In the genomic region with DNA sequence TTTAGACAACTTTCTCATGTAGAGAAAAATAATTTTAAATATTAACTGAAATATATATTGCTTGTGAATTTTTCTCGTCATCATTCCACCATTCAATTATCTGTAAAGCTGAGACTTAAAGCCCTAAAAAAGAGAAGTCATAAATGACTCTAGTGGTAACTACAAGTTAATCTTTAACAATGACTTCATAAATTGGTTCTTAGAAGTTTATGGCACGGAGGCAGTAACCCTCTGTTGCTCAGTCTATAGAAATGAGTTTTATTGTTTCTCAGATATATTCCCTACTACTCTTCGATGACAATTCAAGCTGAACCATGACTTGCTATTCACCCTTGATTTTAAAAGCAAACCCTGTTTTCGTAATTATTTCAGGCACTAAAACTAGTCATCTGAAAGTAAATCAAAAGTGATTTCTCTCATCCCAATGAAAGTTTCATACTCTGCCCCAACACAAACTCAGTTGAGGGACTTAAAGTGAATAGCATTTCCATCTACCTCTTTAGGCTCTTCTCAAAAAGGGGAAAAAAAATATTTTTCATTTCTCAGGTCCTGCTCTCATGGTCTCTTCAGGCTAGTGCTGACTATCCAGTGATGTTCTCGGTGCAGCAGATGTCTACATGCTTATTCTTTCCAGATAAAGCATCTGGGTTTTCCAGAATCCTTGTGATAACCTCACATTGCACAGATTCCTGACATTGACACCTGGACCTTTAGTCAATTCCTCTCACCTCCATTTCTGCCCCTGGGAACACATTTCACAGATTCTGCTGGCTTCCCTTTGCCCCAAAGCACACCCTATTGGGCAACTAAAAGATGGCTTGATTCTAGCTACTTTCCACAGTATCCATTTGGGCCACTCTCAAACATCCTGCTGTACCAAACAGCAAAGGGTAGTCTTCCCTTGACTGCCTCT, we compare ENCODE assay signal across 17 cellular contexts.
A peak's percentile ranks its signal among the peaks of the same experiment; 100 is the strongest.
DNase-seq lines count a peak whose midpoint lies in the region; ATAC-seq, FAIRE-seq and TF ChIP-seq lines count a peak whose summit lies in the region.
"Had no signal": no experiment of that assay in that cellular context is flagged by ENCODE, and none has a peak within 500 bp of the region (broad histone marks: within the 10 kb centered on the region; RNA-seq: fewer than 3 reads in every experiment).

No MANE protein-coding gene starts in this region.

- BruUV-seq in GM12878 (replicated peaks; lab: Mats Ljungman, UMichigan), result no TSS peak

- peaks cover 0 to 8% (median 5%) of the 10 kb centered on the region in 7 donors for H3K9me3 Mint-ChIP-seq in CD14-positive monocyte

- no peak overlapping the region for H3K4me3 ChIP-seq in GM12878
- H3K4me3 ChIP-seq in H7 (ENCODE audit: insufficient read depth, low read depth, low read length), result no peak overlapping the region

- no peaks in the 10 kb centered on the region for H3K4me1 Mint-ChIP-seq in CD14-positive monocyte
- H3K4me1 Mint-ChIP-seq: central memory CD8-positive, alpha-beta T cell had no signal

- H3K27me3 ChIP-seq in GM12878 (replicated peaks in 1 of 2; ENCODE audit: control insufficient read depth in 2 of 2, insufficient read depth in 2 of 2, low read length in 1 of 2) (no peaks in the 10 kb centered on the region), H7 (ENCODE audit: control insufficient read depth, insufficient read depth, low read length) (no peaks in the 10 kb centered on the region)

- WGBS in GM12878 (ENCODE audit: insufficient coverage, insufficient replicate concordance, low lambda C conversion rate, missing lambda C conversion rate), result 10% methylated on average over 5 of the region's 5 CpGs

- in situ Hi-C loops in GM12878 (cut with MboI), result no loop called here

- CTCF ChIA-PET in GM12878 (lab: Yijun Ruan, JAX), result interaction anchor here (0.8 kb wide), 1 partner anchor 119 kb away, joined by 5 read pairs; no protein-coding TSS in a partner anchor

- SMC1A ChIA-PET in GM12878 (lab: Charles Lee; ENCODE audit: uncharacterized antibody, unreplicated experiment), result interaction anchor here (0.9 to 3.8 kb wide), 10 partner anchors 9 to 900 kb away, joined by 3 to 29 read pairs (median 3); no protein-coding TSS in a partner anchor

- FAIRE-seq in GM12878 (lab: Jason Lieb, UNC), result no peak
- FAIRE-seq: HTR-8/SVneo had no signal

- no peak overlapping the region for H3K9ac ChIP-seq in GM12878 (ENCODE audit: control insufficient read depth, insufficient read depth, low read length)

- H3K27ac Mint-ChIP-seq in CD14-positive monocyte, result no peak overlapping the region
- H3K27ac Mint-ChIP-seq: activated naive CD4-positive, alpha-beta T cell treated with anti-CD3 and anti-CD28 coated beads, Interleukin-2, amount 50 U/mL, for 72 hours had no signal

- peak; percentile 34 to 48; a peak in 2 of 4 replicates for TF ChIP-seq EP300 in GM12878 (IDR thresholded peaks at IDR 0.05; ENCODE audit: borderline replicate concordance in 1 of 2, control insufficient read depth in 1 of 2, low read depth in 2 of 2, low read length in 2 of 2)

- POLR2A ChIA-PET in GM12878 (lab: Charles Lee), result interaction anchor here (1.3 kb wide), 1 partner anchor 26 kb away, joined by 3 read pairs; no protein-coding TSS in a partner anchor

- TF ChIP-seq RAD21 in GM12878 (IDR thresholded peaks at IDR 0.05; ENCODE audit: insufficient read depth, low read depth, low read length), result no peak

- no peak overlapping the region for H3K4me3 Mint-ChIP-seq in CD14-positive monocyte
- H3K4me3 Mint-ChIP-seq: central memory CD8-positive, alpha-beta T cell had no signal

- H3K4me2 ChIP-seq in GM12878 (ENCODE audit: control insufficient read depth, insufficient read depth), result no peak overlapping the region

- H3K9me3 ChIP-seq in GM12878 (replicated peaks; ENCODE audit: control insufficient read depth, insufficient read depth, low read length), result no peaks in the 10 kb centered on the region; the same call in 2 of the 3 replicates

- RAD21 ChIA-PET in GM12878 (lab: Charles Lee; ENCODE audit: unreplicated experiment), result interaction anchor here (1.3 to 1.5 kb wide), 2 partner anchors 23 to 119 kb away, joined by 3 to 5 read pairs; no protein-coding TSS in a partner anchor

- intact Hi-C loops in GM12878 (cut with micrococcal nuclease; ENCODE audit: unreplicated experiment) (loop anchor here (5.0 kb wide), 1 partner anchor 117 kb away; no protein-coding TSS in a partner anchor), CD14-positive monocyte (cut with micrococcal nuclease) (no loop called here)

- no peak for TF ChIP-seq CTCF in GM12878 (IDR thresholded peaks at IDR 0.05 in 2 of 3, conservative IDR thresholded peaks at IDR 0.05 in 1 of 3; ENCODE audit: control insufficient read depth in 2 of 3, extremely low read depth in 1 of 3, insufficient read depth in 1 of 3, low read depth in 3 of 3, low read length in 3 of 3)
- TF ChIP-seq CTCF in CD14-positive monocyte (IDR thresholded peaks at IDR 0.05), result no peak

- no peaks in the 10 kb centered on the region for H3K4me1 ChIP-seq in GM12878 (ENCODE audit: control insufficient read depth, insufficient read depth, low read length)

- DNase-seq in GM12878 (ENCODE audit: low read depth, low spot score), result peak; percentile 25
- no peak for DNase-seq in T-helper 9 cell
- DNase-seq in H7, result no peak
- DNase-seq in CD14-positive monocyte (ENCODE audit: low spot score), result no peak
- DNase-seq: ACHN; Caco-2; islet precursor cell; MM.1S; NK-92 treated with Interleukin-12 subunit alpha and Interleukin-12 subunit beta, amount 100 ng/mL, for 24 hours; SIG-M5 had no signal

- no peak overlapping the region for H2AFZ ChIP-seq in GM12878 (ENCODE audit: control insufficient read depth, low read depth, low read length)

- H3K36me3 ChIP-seq in GM12878 (ENCODE audit: control insufficient read depth in 2 of 2, insufficient read depth in 2 of 2, low read length in 1 of 2), result no peaks in the 10 kb centered on the region
- H3K36me3 ChIP-seq in H7 (replicated peaks; ENCODE audit: control insufficient read depth, insufficient read depth, low read length), result no peaks in the 10 kb centered on the region

- ATAC-seq in GM18517 (IDR thresholded peaks at IDR 0.05; ENCODE audit: unreplicated experiment) (peak; percentile 70), GM21576 (IDR thresholded peaks at IDR 0.05; ENCODE audit: unreplicated experiment) (peak; percentile 40), HG03060 (IDR thresholded peaks at IDR 0.05; ENCODE audit: low read depth, unreplicated experiment) (peak; percentile 59), GM12878 (peak; percentile 85), HG02571 (IDR thresholded peaks at IDR 0.05; ENCODE audit: unreplicated experiment) (no peak)
- ATAC-seq: activated naive CD4-positive, alpha-beta T cell treated with anti-CD3 and anti-CD28 coated beads, Interleukin-2, amount 50 U/mL, for 72 hours had no signal

- H3K36me3 Mint-ChIP-seq in CD14-positive monocyte, result no peaks in the 10 kb centered on the region
- H3K36me3 Mint-ChIP-seq: activated naive CD4-positive, alpha-beta T cell treated with anti-CD3 and anti-CD28 coated beads, Interleukin-2, amount 50 U/mL, for 72 hours had no signal

- H3K27me3 Mint-ChIP-seq in CD14-positive monocyte (ENCODE audit: low read depth in 3 of 3), result no peaks in the 10 kb centered on the region
- H3K27me3 Mint-ChIP-seq: central memory CD8-positive, alpha-beta T cell had no signal

- TF ChIP-seq POLR2A in GM12878 (IDR thresholded peaks at IDR 0.05; ENCODE audit: low read depth, low read length), result no peak

- H4K20me1 ChIP-seq in GM12878 (ENCODE audit: control insufficient read depth, insufficient read depth), result no peaks in the 10 kb centered on the region

- H3K27ac ChIP-seq in GM12878 (ENCODE audit: control insufficient read depth, insufficient read depth), result no peak overlapping the region

- no peaks in the 10 kb centered on the region for H3K79me2 ChIP-seq in GM12878 (ENCODE audit: control insufficient read depth, insufficient read depth, low read length)

TF ChIP-seq in GM12878, 131 proteins besides CTCF, POLR2A, EP300 and RAD21 (continues in another document):
- no peak for TF ChIP-seq CEBPB (IDR thresholded peaks at IDR 0.05; ENCODE audit: borderline replicate concordance in 1 of 2, low read depth in 2 of 2, low read length in 2 of 2)
- TF ChIP-seq SPI1 (IDR thresholded peaks at IDR 0.05; ENCODE audit: borderline replicate concordance, insufficient read depth, low read depth, low read length), result peak; percentile 41; the same call in 1 of the 2 replicates
- TF ChIP-seq SUZ12 (IDR thresholded peaks at IDR 0.05; ENCODE audit: unreplicated experiment), result no peak
- no peak for TF ChIP-seq MYB (IDR thresholded peaks at IDR 0.05; ENCODE audit: borderline replicate concordance, low read depth, low read length)
- TF ChIP-seq, protein P1, sequence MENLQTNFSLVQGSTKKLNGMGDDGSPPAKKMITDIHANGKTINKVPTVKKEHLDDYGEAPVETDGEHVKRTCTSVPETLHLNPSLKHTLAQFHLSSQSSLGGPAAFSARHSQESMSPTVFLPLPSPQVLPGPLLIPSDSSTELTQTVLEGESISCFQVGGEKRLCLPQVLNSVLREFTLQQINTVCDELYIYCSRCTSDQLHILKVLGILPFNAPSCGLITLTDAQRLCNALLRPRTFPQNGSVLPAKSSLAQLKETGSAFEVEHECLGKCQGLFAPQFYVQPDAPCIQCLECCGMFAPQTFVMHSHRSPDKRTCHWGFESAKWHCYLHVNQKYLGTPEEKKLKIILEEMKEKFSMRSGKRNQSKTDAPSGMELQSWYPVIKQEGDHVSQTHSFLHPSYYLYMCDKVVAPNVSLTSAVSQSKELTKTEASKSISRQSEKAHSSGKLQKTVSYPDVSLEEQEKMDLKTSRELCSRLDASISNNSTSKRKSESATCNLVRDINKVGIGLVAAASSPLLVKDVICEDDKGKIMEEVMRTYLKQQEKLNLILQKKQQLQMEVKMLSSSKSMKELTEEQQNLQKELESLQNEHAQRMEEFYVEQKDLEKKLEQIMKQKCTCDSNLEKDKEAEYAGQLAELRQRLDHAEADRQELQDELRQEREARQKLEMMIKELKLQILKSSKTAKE (IDR thresholded peaks at IDR 0.05; ENCODE audit: low read depth, poor library complexity, severe bottlenecking), result no peak
- no peak for TF ChIP-seq ZNF274 (IDR thresholded peaks at IDR 0.05; ENCODE audit: insufficient read depth, insufficient read length)
- TF ChIP-seq, protein P2, sequence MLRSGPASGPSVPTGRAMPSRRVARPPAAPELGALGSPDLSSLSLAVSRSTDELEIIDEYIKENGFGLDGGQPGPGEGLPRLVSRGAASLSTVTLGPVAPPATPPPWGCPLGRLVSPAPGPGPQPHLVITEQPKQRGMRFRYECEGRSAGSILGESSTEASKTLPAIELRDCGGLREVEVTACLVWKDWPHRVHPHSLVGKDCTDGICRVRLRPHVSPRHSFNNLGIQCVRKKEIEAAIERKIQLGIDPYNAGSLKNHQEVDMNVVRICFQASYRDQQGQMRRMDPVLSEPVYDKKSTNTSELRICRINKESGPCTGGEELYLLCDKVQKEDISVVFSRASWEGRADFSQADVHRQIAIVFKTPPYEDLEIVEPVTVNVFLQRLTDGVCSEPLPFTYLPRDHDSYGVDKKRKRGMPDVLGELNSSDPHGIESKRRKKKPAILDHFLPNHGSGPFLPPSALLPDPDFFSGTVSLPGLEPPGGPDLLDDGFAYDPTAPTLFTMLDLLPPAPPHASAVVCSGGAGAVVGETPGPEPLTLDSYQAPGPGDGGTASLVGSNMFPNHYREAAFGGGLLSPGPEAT (IDR thresholded peaks at IDR 0.05; ENCODE audit: low read depth), result 0 out of 2 replicates have a peak, but pooled peaks have one; percentile 28
- no peak for TF ChIP-seq KDM1A (IDR thresholded peaks at IDR 0.05; ENCODE audit: borderline replicate concordance)
